In the genomic region with DNA sequence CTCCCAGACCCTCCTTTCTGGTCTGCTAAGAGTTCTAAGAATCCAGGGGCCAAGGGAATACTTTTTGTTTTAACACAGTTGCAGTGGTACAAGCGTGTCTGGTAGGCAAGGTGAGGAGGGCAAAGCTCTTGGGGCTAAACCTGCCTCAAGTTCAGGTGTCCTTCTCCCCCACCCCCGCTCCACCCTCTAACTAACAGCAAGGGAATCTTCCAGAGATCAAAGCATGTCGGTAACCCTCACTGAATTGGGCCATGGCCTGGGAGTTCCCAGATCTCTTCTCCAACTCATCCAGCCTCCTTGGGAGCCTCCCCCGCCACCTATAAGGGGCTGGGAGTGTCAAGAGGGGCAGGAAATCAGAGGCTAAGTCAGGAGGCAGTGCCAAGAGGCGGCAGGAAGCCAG, we compare ENCODE assay signal across 30 cellular contexts. TPM values are rescaled to one million over a fixed set of nuclear protein-coding genes. Genes with fewer than 3 reads are reported as not detected.
A peak's percentile ranks its signal among the peaks of the same experiment; 100 is the strongest.
DNase-seq lines count a peak whose midpoint lies in the region; ATAC-seq, FAIRE-seq and TF ChIP-seq lines count a peak whose summit lies in the region.
"Had no signal": no experiment of that assay in that cellular context is flagged by ENCODE, and none has a peak within 500 bp of the region (broad histone marks: within the 10 kb centered on the region; RNA-seq: fewer than 3 reads in every experiment).

No MANE protein-coding gene starts in this region.

- H3K4me1 Mint-ChIP-seq in type B pancreatic cell (ENCODE audit: unreplicated experiment) = peaks cover 34% of the 10 kb centered on the region
- H3K4me1 Mint-ChIP-seq: CD4-positive, alpha-beta memory T cell had no signal

- TF ChIP-seq CTCF in Loucy (conservative IDR thresholded peaks at IDR 0.05; ENCODE audit: low read length) (no peak), type B pancreatic cell (conservative IDR thresholded peaks at IDR 0.05) (no peak), HepG2 (CRISPR knock-in tag; IDR thresholded peaks at IDR 0.05) (no peak)

- H3K27ac ChIP-seq in BLaER1 treated with 17β-estradiol and CSF1 and Interleukin-3, amounts not matched to agents 10 nM and 100 nM = no peak overlapping the region
- no peak overlapping the region for H3K27ac ChIP-seq in HepG2 (ENCODE audit: extremely low read length, insufficient read depth, low read length)
- H3K27ac ChIP-seq: SJSA1 had no signal

- intact Hi-C loops in HepG2 (cut with micrococcal nuclease; ENCODE audit: unreplicated experiment) = no loop called here

- POLR2A ChIA-PET in HepG2 (lab: Yijun Ruan, JAX) = no interaction called here

- H3K79me2 ChIP-seq in Loucy (ENCODE audit: insufficient read depth, low read length) (no peaks in the 10 kb centered on the region), HepG2 (ENCODE audit: insufficient read depth, low read length) (no peaks in the 10 kb centered on the region)

- no peak for TF ChIP-seq POLR2A in HepG2 (IDR thresholded peaks at IDR 0.05; ENCODE audit: insufficient read depth in 1 of 2, low read depth in 2 of 2, low read length in 2 of 2)

- no peak overlapping the region for H3K9ac ChIP-seq in BLaER1 treated with 17β-estradiol and CSF1 and Interleukin-3, amounts not matched to agents 10 nM and 100 nM
- no peak overlapping the region for H3K9ac ChIP-seq in Loucy (ENCODE audit: low read depth, low read length, poor library complexity, severe bottlenecking)
- H3K9ac ChIP-seq in HepG2 (ENCODE audit: insufficient read depth, low read depth, low read length) = no peak overlapping the region

- H3K4me3 ChIP-seq in BLaER1 treated with 17β-estradiol and CSF1 and Interleukin-3, amounts not matched to agents 10 nM and 100 nM = no peak overlapping the region
- H3K4me3 ChIP-seq in Loucy (ENCODE audit: low read length, poor library complexity, severe bottlenecking) (no peak overlapping the region), HepG2 (replicated peaks in 1 of 3; ENCODE audit: insufficient read depth in 1 of 3, low read depth in 2 of 3, low read length in 3 of 3) (no peak overlapping the region)
- H3K4me3 ChIP-seq: GM12878, SJSA1 had no signal

- peaks cover 0 to 29% (median 0%) of the 10 kb centered on the region in 11 experiments; a peak in 5 of 22 replicates for H4K20me1 ChIP-seq in BLaER1 treated with 17β-estradiol and CSF1 and Interleukin-3, amounts not matched to agents 10 nM and 100 nM
- H4K20me1 ChIP-seq in Loucy (ENCODE audit: insufficient read depth, low read length, poor library complexity, severe bottlenecking) (no peaks in the 10 kb centered on the region), HepG2 (ENCODE audit: insufficient read depth, low read length) (no peaks in the 10 kb centered on the region)

- no peaks in the 10 kb centered on the region for H3K36me3 ChIP-seq in BLaER1 treated with 17β-estradiol and CSF1 and Interleukin-3, amounts not matched to agents 10 nM and 100 nM
- H3K36me3 ChIP-seq in Loucy (ENCODE audit: insufficient read depth, low read length) = no peaks in the 10 kb centered on the region
- H3K36me3 ChIP-seq in HepG2 (replicated peaks in 1 of 2; ENCODE audit: control insufficient read depth in 1 of 2, insufficient read depth in 2 of 2, low read length in 2 of 2) = no peaks in the 10 kb centered on the region
- H3K36me3 ChIP-seq: SJSA1 had no signal

- H3K36me3 Mint-ChIP-seq in type B pancreatic cell = no peaks in the 10 kb centered on the region
- H3K36me3 Mint-ChIP-seq: CD4-positive, alpha-beta memory T cell had no signal

- H3K9me3 Mint-ChIP-seq in type B pancreatic cell = no peaks in the 10 kb centered on the region
- H3K9me3 Mint-ChIP-seq: CD4-positive, alpha-beta memory T cell had no signal

- peaks cover 9 to 34% (median 29%) of the 10 kb centered on the region in 10 experiments for H3K4me1 ChIP-seq in BLaER1 treated with 17β-estradiol and CSF1 and Interleukin-3, amounts not matched to agents 10 nM and 100 nM
- H3K4me1 ChIP-seq in Loucy (ENCODE audit: insufficient read depth, low read length, poor library complexity, severe bottlenecking) (peaks cover 11% of the 10 kb centered on the region), HepG2 (ENCODE audit: insufficient read depth, low read length) (peaks cover 27% of the 10 kb centered on the region)

- FAIRE-seq in HepG2 (lab: Jason Lieb, UNC) = no peak
- FAIRE-seq: A204.1, GM12878 had no signal

- ATAC-seq in HepG2 = no peak
- no peak for ATAC-seq in GM21619 (IDR thresholded peaks at IDR 0.05; ENCODE audit: unreplicated experiment)
- ATAC-seq: GM12878, PC-3 had no signal

- no peaks in the 10 kb centered on the region for H3K9me2 ChIP-seq in Loucy (replicated peaks; ENCODE audit: low read depth, low read length)

- H2AFZ ChIP-seq in Loucy (ENCODE audit: low read length) = peak overlapping the region; percentile 79
- no peak overlapping the region for H2AFZ ChIP-seq in HepG2 (ENCODE audit: low read length)

- no peaks in the 10 kb centered on the region for H3K9me3 ChIP-seq in BLaER1 treated with 17β-estradiol and CSF1 and Interleukin-3, amounts not matched to agents 10 nM and 100 nM (replicated peaks in 1 of 11)
- H3K9me3 ChIP-seq in Loucy (ENCODE audit: insufficient read depth, low read depth, low read length) (no peaks in the 10 kb centered on the region), HepG2 (ENCODE audit: low read length) (no peaks in the 10 kb centered on the region)
- H3K9me3 ChIP-seq: SJSA1 had no signal

- H3K27me3 Mint-ChIP-seq in type B pancreatic cell = peaks cover 54% of the 10 kb centered on the region

- peaks cover 59 to 89% (median 80%) of the 10 kb centered on the region in 11 experiments for H3K27me3 ChIP-seq in BLaER1 treated with 17β-estradiol and CSF1 and Interleukin-3, amounts not matched to agents 10 nM and 100 nM
- H3K27me3 ChIP-seq in Loucy (ENCODE audit: insufficient read depth, low read length, poor library complexity, severe bottlenecking) (no peaks in the 10 kb centered on the region), HepG2 (ENCODE audit: control insufficient read depth in 1 of 2, insufficient read depth in 2 of 2, low read length in 2 of 2) (peaks cover 8 to 66% of the 10 kb centered on the region in 2 experiments; a peak in 4 of 5 replicates)

- no peaks in the 10 kb centered on the region for H3F3A ChIP-seq in Loucy (ENCODE audit: low read depth)

- TF ChIP-seq EP300 in HepG2 (IDR thresholded peaks at IDR 0.05; ENCODE audit: low read depth in 2 of 2, low read length in 2 of 2) (no peak), HepG2 (CRISPR knock-in tag; IDR thresholded peaks at IDR 0.05; ENCODE audit: borderline replicate concordance) (no peak)

- DNase-seq in islet precursor cell = peak; percentile 61
- DNase-seq in type B pancreatic cell (ENCODE audit: extremely low spot score, unreplicated experiment) = no peak
- no peak for DNase-seq in HepG2 (ENCODE audit: low spot score)
- DNase-seq in NCI-H748 (lab: John Stamatoyannopoulos, UW; ENCODE audit: unreplicated experiment) = no peak
- DNase-seq: C1 segment of cervical spinal cord; CD4-positive, alpha-beta memory T cell; DMS 273 treated with DMSO at 0.1 percent for 48 hours; DMS79; EL; GDM1; Karpas-422; MV-4-11; NCI-H1105; NCI-H1436 treated with DMSO at 0.1 percent for 48 hours; NCI-H187 treated with DMSO at 0.1 percent for 48 hours; NCI-H2107; NCI-H774; PC-3; Right ventricle myocardium superior had no signal

- WGBS in HepG2 (ENCODE audit: low lambda C conversion rate) = 9% methylated on average over 5 of the region's 5 CpGs

- CTCF ChIA-PET in HepG2 (lab: Yijun Ruan, JAX; ENCODE audit: low intra/inter-chr PET ratio, low total read pairs) = no interaction called here

- peak overlapping the region in 8 of 11 experiments; percentile 36 to 97 (median 75); a peak in 16 of 22 replicates for H3K4me2 ChIP-seq in BLaER1 treated with 17β-estradiol and CSF1 and Interleukin-3, amounts not matched to agents 10 nM and 100 nM
- H3K4me2 ChIP-seq in Loucy (ENCODE audit: low read depth, low read length, poor library complexity, severe bottlenecking) = peak overlapping the region; percentile 35
- no peak overlapping the region for H3K4me2 ChIP-seq in HepG2 (ENCODE audit: low read depth, low read length)

- BruUV-seq in HepG2 (replicated peaks; lab: Mats Ljungman, UMichigan) = no TSS peak

- H3K27ac Mint-ChIP-seq in type B pancreatic cell = peak overlapping the region; percentile 39
- H3K27ac Mint-ChIP-seq: CD4-positive, alpha-beta memory T cell had no signal

- peak overlapping the region; percentile 40 for H3K4me3 Mint-ChIP-seq in type B pancreatic cell
- H3K4me3 Mint-ChIP-seq: CD4-positive, alpha-beta memory T cell had no signal

- in situ Hi-C loops in HepG2 (cut with HindIII; ENCODE audit: extremely low pct_ligation_motif_present, low pct_unique_long_range_greater_than_20kb) = no loop called here

- no peak for TF ChIP-seq RAD21 in HepG2 (CRISPR knock-in tag; IDR thresholded peaks at IDR 0.05)

TF ChIP-seq in HepG2, 621 proteins besides CTCF, POLR2A, EP300 and RAD21 (continues in another document):
- TF ChIP-seq TBX2 (CRISPR knock-in tag; IDR thresholded peaks at IDR 0.05; ENCODE audit: borderline replicate concordance) = no peak

RNA-seq across cellular contexts. Expression of a gene that starts 55.7 kb away (rescaled TPM):
- total RNA-seq in type B pancreatic cell (ENCODE audit: low replicate concordance) (not detected in 2 replicates), HepG2 (2016; rRNA removed; fragmentation: Illumina TruSeq; extraction: Trizol) (not detected in 2 replicates)
- not detected in 2 replicates for total RNA-seq in HepG2 (2016; cell fraction: cytosol; rRNA removed; fragmentation: Illumina TruSeq; extraction: Trizol; ENCODE audit: low read depth)
- not detected in 2 replicates for total RNA-seq in HepG2 (2016; cell fraction: insoluble cytoplasmic fraction; rRNA removed; fragmentation: Illumina TruSeq; extraction: Trizol)
- total RNA-seq in HepG2 (2016; cell fraction: membrane; rRNA removed; fragmentation: Illumina TruSeq; extraction: Trizol) = not detected in 2 replicates
- total RNA-seq in HepG2 (2016; cell fraction: nucleus; rRNA removed; fragmentation: Illumina TruSeq; extraction: Trizol) = not detected in 2 replicates
- not detected in 2 replicates for polyA plus RNA-seq in HepG2 (2011; rRNA removed)
- not detected in 2 replicates for polyA plus RNA-seq in HepG2 (2011; cell fraction: cytosol; rRNA removed)
- polyA plus RNA-seq in HepG2 (2011; cell fraction: nucleus; rRNA removed) = not detected in 2 replicates
- not detected in 2 replicates for polyA plus RNA-seq in HepG2 (2012)
- not detected in 2 replicates for polyA plus RNA-seq in HepG2 (2016; cell fraction: cytosol; fragmentation: Illumina TruSeq; extraction: Trizol; ENCODE audit: low read depth)
- polyA plus RNA-seq in HepG2 (2016; cell fraction: insoluble cytoplasmic fraction; fragmentation: Illumina TruSeq; extraction: Trizol; ENCODE audit: low read depth) = not detected in 2 replicates
- polyA plus RNA-seq in HepG2 (2016; cell fraction: membrane; fragmentation: Illumina TruSeq; extraction: Trizol; ENCODE audit: low read depth) = not detected in 2 replicates
- polyA plus RNA-seq in HepG2 (2016; cell fraction: nucleus; fragmentation: Illumina TruSeq; extraction: Trizol; ENCODE audit: insufficient read depth, low read depth) = not detected in 2 replicates
- not detected in 2 replicates for polyA minus RNA-seq in HepG2 (2011; rRNA and poly(A)+ RNA removed; ENCODE audit: low replicate concordance)
- polyA minus RNA-seq in HepG2 (2011; cell fraction: cytosol; rRNA and poly(A)+ RNA removed) = not detected in 2 replicates
- not detected in 2 replicates for polyA minus RNA-seq in HepG2 (2011; cell fraction: nucleus; rRNA and poly(A)+ RNA removed)
- total RNA-seq: CD4-positive, alpha-beta memory T cell; GM12878; H4; HT-29; MCF 10A; PC-3; Right ventricle myocardium superior; RPMI7951; SJSA1 had no signal
- polyA plus RNA-seq: AG04450; CD4-positive, alpha-beta memory T cell; GM12878 had no signal
